21 cellular contexts compared by ENCODE assay signal in genomic region chr19:15445807-15446376, GRCh38. TPM values are rescaled to one million over a fixed set of nuclear protein-coding genes. Genes with fewer than 3 reads are reported as not detected.
DNase-seq lines count a peak whose midpoint lies in the region; ATAC-seq, FAIRE-seq and TF ChIP-seq lines count a peak whose summit lies in the region.
"Had no signal": no experiment of that assay in that cellular context is flagged by ENCODE, and none has a peak within 500 bp of the region (broad histone marks: within the 10 kb centered on the region; RNA-seq: fewer than 3 reads in every experiment).

No MANE protein-coding gene starts in this region.

- H3K4me1 ChIP-seq in BLaER1 (peaks cover 67% of the 10 kb centered on the region), kidney (ENCODE audit: control insufficient read depth in 1 of 2, insufficient read depth in 1 of 2, low read depth in 1 of 2, low read length in 2 of 2) (peaks cover 0 to 6% of the 10 kb centered on the region in 2 donors), psoas muscle (peaks cover 31% of the 10 kb centered on the region)

- no peak overlapping the region for H3K4me3 ChIP-seq in BLaER1
- no peak overlapping the region for H3K4me3 ChIP-seq in coronary artery
- H3K4me3 ChIP-seq in kidney (ENCODE audit: low read length in 2 of 2): no peak overlapping the region
- H3K4me3 ChIP-seq in psoas muscle: no peak overlapping the region
- H3K4me3 ChIP-seq: A549 had no signal

- H3K9me3 ChIP-seq in BLaER1 (no peaks in the 10 kb centered on the region), kidney (ENCODE audit: control insufficient read depth in 1 of 2, low read length in 2 of 2) (no peaks in the 10 kb centered on the region), psoas muscle (no peaks in the 10 kb centered on the region)
- H3K9me3 ChIP-seq: A549 had no signal

- intact Hi-C loops in kidney (cut with DNase I): no loop called here
- intact Hi-C loops in psoas muscle (cut with DNase I): loop anchor here in 1 of 2 donors (5.0 kb wide), 1 partner anchor 69 kb away; the partner anchor contains the start of gene AKAP8

- no peaks in the 10 kb centered on the region for H4K20me1 ChIP-seq in BLaER1

- H3K36me3 ChIP-seq in BLaER1 (no peaks in the 10 kb centered on the region), kidney (ENCODE audit: control insufficient read depth in 1 of 2, insufficient read depth in 2 of 2, low read length in 2 of 2) (no peaks in the 10 kb centered on the region), psoas muscle (ENCODE audit: insufficient read depth in 1 of 2, low read depth in 1 of 2) (no peaks in the 10 kb centered on the region)

- FAIRE-seq in kidney (lab: Jason Lieb, UNC): no peak
- FAIRE-seq: A549, GM12892 had no signal

- WGBS in psoas muscle, 3 donors: 25 to 43% (median 28%) methylated on average over 7 of the region's 7 CpGs

- H3K9ac ChIP-seq in BLaER1: peak overlapping the region; percentile 27; the same call in 1 of the 2 replicates
- no peak overlapping the region for H3K9ac ChIP-seq in kidney (ENCODE audit: low read length in 2 of 2)

- peak overlapping the region; percentile 59 for H3K27ac ChIP-seq in BLaER1
- H3K27ac ChIP-seq in coronary artery: peak overlapping the region; percentile 87 to 89
- no peak overlapping the region for H3K27ac ChIP-seq in kidney (ENCODE audit: low read depth in 2 of 2, low read length in 2 of 2)
- H3K27ac ChIP-seq in psoas muscle: peak overlapping the region; percentile 89
- H3K27ac ChIP-seq: A549, HL-60 had no signal

- no peak for TF ChIP-seq CTCF in coronary artery (IDR thresholded peaks at IDR 0.05)
- TF ChIP-seq CTCF in kidney (IDR thresholded peaks at IDR 0.05; ENCODE audit: borderline replicate concordance, extremely low read depth, insufficient read depth): no peak
- TF ChIP-seq CTCF in psoas muscle (IDR thresholded peaks at IDR 0.05): no peak

- DNase-seq in coronary artery (ENCODE audit: low spot score) (no peak), kidney (peak; percentile 43), psoas muscle (peak; percentile 59 to 90), globus pallidus (ENCODE audit: low spot score) (no peak)
- DNase-seq in activated CD4-positive, alpha-beta T cell treated with anti-CD3 and anti-CD28 coated beads for 1 hour: no peak
- DNase-seq: CD4-positive, alpha-beta T cell; DMS79; HFFc6; KG1; MM.1S; NCI-H1105 treated with DMSO at 0.1 percent for 48 hours; NCI-H187; NK-92 treated with Interleukin-12 subunit alpha and Interleukin-12 subunit beta, amount 100 ng/mL, for 24 hours had no signal

- peak overlapping the region; percentile 98 for H3K4me2 ChIP-seq in BLaER1
- H3K4me2 ChIP-seq: A549 had no signal

- ATAC-seq in psoas muscle (peak; percentile 64 to 83 (median 76)), HG03139 (IDR thresholded peaks at IDR 0.05; ENCODE audit: unreplicated experiment) (no peak), GM21619 (IDR thresholded peaks at IDR 0.05; ENCODE audit: unreplicated experiment) (no peak)
- ATAC-seq: A549 had no signal

- H3K27me3 ChIP-seq in BLaER1 (no peaks in the 10 kb centered on the region), psoas muscle (ENCODE audit: insufficient read depth in 3 of 3, low read length in 2 of 3) (no peaks in the 10 kb centered on the region)

RNA-seq across cellular contexts. Expression of gene WIZ, which starts 3.9 kb away (rescaled TPM):
- total RNA-seq in kidney (37.1 TPM), psoas muscle (10 to 100 TPM; 16.6 to 39.1 (median 25.8) TPM)
- polyA plus RNA-seq in kidney (ENCODE audit: insufficient read depth, low read depth, low replicate concordance) (15.4 TPM), psoas muscle (10 to 100 TPM; 16.6 to 22.9 (median 20.7) TPM)

RNA-seq across cellular contexts. Expression of gene RASAL3, which starts 18.5 kb away (rescaled TPM):
- total RNA-seq in kidney (12.1 TPM), psoas muscle (1 to 10 TPM in 2 of 4 donors, under 1 TPM in 2; 0.47 to 2.0 (median 1.0) TPM)
- polyA plus RNA-seq in kidney (ENCODE audit: insufficient read depth, low read depth, low replicate concordance) (1.5 TPM), psoas muscle (under 1 TPM; 0.21 to 0.47 (median 0.34) TPM)
- total RNA-seq: G401, H4, HFFc6 had no signal
- polyA plus RNA-seq: A549 had no signal

RNA-seq across cellular contexts. Expression of gene AKAP8L, which starts 27.1 kb away (rescaled TPM):
- total RNA-seq in kidney (122 TPM), psoas muscle (10 to 100 TPM; 37.3 to 66.2 (median 54.3) TPM)
- polyA plus RNA-seq in kidney (ENCODE audit: insufficient read depth, low read depth, low replicate concordance) (44.3 TPM), psoas muscle (10 to 100 TPM; 34.6 to 72.9 (median 46.7) TPM)

RNA-seq across cellular contexts. Expression of gene PGLYRP2, which starts 33.4 kb away (rescaled TPM):
- total RNA-seq in kidney (not detected), psoas muscle (not detected)
- polyA plus RNA-seq in kidney (ENCODE audit: insufficient read depth, low read depth, low replicate concordance) (not detected), psoas muscle (not detected)
- total RNA-seq: CD4-positive, alpha-beta T cell; G401; H4; HFFc6 had no signal
- polyA plus RNA-seq: A549 had no signal

Comparison
In these comparisons a context has a peak if more than half of its experiments do, and no peak if none do; other contexts are left out.
1. H3K27ac ChIP-seq: peak in BLaER1 (single experiment), coronary artery (2 of 2) and psoas muscle (single experiment); none in kidney (0 of 2).
2. DNase-seq: peak in kidney (single experiment) and psoas muscle (2 of 2); none in coronary artery (single experiment), globus pallidus (single experiment) and activated CD4-positive, alpha-beta T cell treated with anti-CD3 and anti-CD28 coated beads for 1 hour (single experiment).
3. ATAC-seq: peak in psoas muscle (4 of 4); none in HG03139 (single experiment) and GM21619 (single experiment).